Comparison of ENCODE assay signal across 8 cellular contexts in genomic region chr2:54329482-54330225, GRCh38.
DNase-seq lines count a peak whose midpoint lies in the region; ATAC-seq, FAIRE-seq and TF ChIP-seq lines count a peak whose summit lies in the region.

No MANE protein-coding gene starts in this region.

- no peak overlapping the region for H3K27ac Mint-ChIP-seq in CD14-positive monocyte

- FAIRE-seq in GM12878 (lab: Jason Lieb, UNC): no peak

- TF ChIP-seq POLR2A in GM12878 (IDR thresholded peaks at IDR 0.05; ENCODE audit: low read depth, low read length): no peak
- no peak for TF ChIP-seq POLR2A in right lobe of liver (IDR thresholded peaks at IDR 0.05)

- SMC1A ChIA-PET in GM12878 (lab: Charles Lee; ENCODE audit: uncharacterized antibody, unreplicated experiment): interaction anchor here (0.6 to 1.0 kb wide), 3 partner anchors 163 to 464 kb away, joined by 3 read pairs; no protein-coding TSS in a partner anchor

- in situ Hi-C loops in GM12878 (cut with MboI): no loop called here
- in situ Hi-C loops in GM13976 (cut with MboI; ENCODE audit: low sequenced_read_pairs, unreplicated experiment): no loop called here

- H3K9ac ChIP-seq in KMS-11 (peak overlapping the region; percentile 33; the same call in 1 of the 2 replicates), GM12878 (ENCODE audit: control insufficient read depth, insufficient read depth, low read length) (no peak overlapping the region)

- CTCF ChIA-PET in GM12878 (lab: Yijun Ruan, JAX): interaction anchor here (1.1 kb wide), 1 partner anchor 121 kb away, joined by 3 read pairs; no protein-coding TSS in a partner anchor

- H3K4me2 ChIP-seq in KMS-11: peak overlapping the region; percentile 92
- H3K4me2 ChIP-seq in GM12878 (ENCODE audit: control insufficient read depth, insufficient read depth): peak overlapping the region; percentile 98

- H3K4me1 Mint-ChIP-seq in CD14-positive monocyte: peaks cover 16% of the 10 kb centered on the region

- H3K27me3 ChIP-seq in KMS-11 (ENCODE audit: insufficient read depth, low read depth) (no peaks in the 10 kb centered on the region), GM12878 (replicated peaks in 1 of 2; ENCODE audit: control insufficient read depth in 2 of 2, insufficient read depth in 2 of 2, low read length in 1 of 2) (peaks cover 0 to 7% of the 10 kb centered on the region in 2 experiments; a peak in 3 of 4 replicates), right lobe of liver (no peaks in the 10 kb centered on the region)

- TF ChIP-seq EP300 in GM12878 (IDR thresholded peaks at IDR 0.05; ENCODE audit: borderline replicate concordance in 1 of 2, control insufficient read depth in 1 of 2, low read depth in 2 of 2, low read length in 2 of 2): no peak

- H4K20me1 ChIP-seq in KMS-11 (ENCODE audit: insufficient read depth): no peaks in the 10 kb centered on the region
- no peaks in the 10 kb centered on the region for H4K20me1 ChIP-seq in GM12878 (ENCODE audit: control insufficient read depth, insufficient read depth)

- TF ChIP-seq RAD21 in GM12878 (IDR thresholded peaks at IDR 0.05; ENCODE audit: insufficient read depth, low read depth, low read length): no peak

- H3K4me3 ChIP-seq in KMS-11 (IDR thresholded peaks at IDR 0.05; ENCODE audit: insufficient read depth, low read depth, low read length): no peak overlapping the region
- H3K4me3 ChIP-seq in GM12878: no peak overlapping the region
- peak overlapping the region; percentile 24 to 62 (median 62) for H3K4me3 ChIP-seq in right lobe of liver
- peak overlapping the region; percentile 42 for H3K4me3 ChIP-seq in urinary bladder (ENCODE audit: low read depth, low read length)

- H3K4me1 ChIP-seq in KMS-11 (ENCODE audit: low read depth, poor library complexity, severe bottlenecking) (peaks cover 17% of the 10 kb centered on the region), GM12878 (ENCODE audit: control insufficient read depth, insufficient read depth, low read length) (peaks cover 10% of the 10 kb centered on the region), right lobe of liver (peaks cover 0 to 4% (median 0%) of the 10 kb centered on the region in 4 donors), urinary bladder (ENCODE audit: insufficient read depth) (no peaks in the 10 kb centered on the region)

- peaks cover under 1 to 14% (median 9%) of the 10 kb centered on the region in 7 donors for H3K9me3 Mint-ChIP-seq in CD14-positive monocyte

- H2AFZ ChIP-seq in KMS-11 (ENCODE audit: low read depth): peak overlapping the region; percentile 97
- H2AFZ ChIP-seq in GM12878 (ENCODE audit: control insufficient read depth, low read depth, low read length): peak overlapping the region; percentile 95

- H3K27ac ChIP-seq in KMS-11 (no peak overlapping the region), GM12878 (ENCODE audit: control insufficient read depth, insufficient read depth) (no peak overlapping the region), right lobe of liver (peak overlapping the region; percentile 28 to 58 (median 29)), urinary bladder (ENCODE audit: low read depth) (no peak overlapping the region)

- TF ChIP-seq CTCF in CD14-positive monocyte (IDR thresholded peaks at IDR 0.05) (no peak), KMS-11 (conservative IDR thresholded peaks at IDR 0.05; ENCODE audit: low read depth, low read length) (no peak), GM12878 (IDR thresholded peaks at IDR 0.05 in 2 of 3, conservative IDR thresholded peaks at IDR 0.05 in 1 of 3; ENCODE audit: control insufficient read depth in 2 of 3, extremely low read depth in 1 of 3, insufficient read depth in 1 of 3, low read depth in 3 of 3, low read length in 3 of 3) (no peak), right lobe of liver (IDR thresholded peaks at IDR 0.05) (no peak), GM13976 (IDR thresholded peaks at IDR 0.05; ENCODE audit: borderline replicate concordance, control extremely low read depth, extremely low read depth, insufficient read depth, missing control alignments) (no peak)

- no TSS peak for BruUV-seq in GM12878 (replicated peaks; lab: Mats Ljungman, UMichigan)

- H3K79me2 ChIP-seq in KMS-11 (ENCODE audit: insufficient read depth, low read depth): no peaks in the 10 kb centered on the region
- H3K79me2 ChIP-seq in GM12878 (ENCODE audit: control insufficient read depth, insufficient read depth, low read length): no peaks in the 10 kb centered on the region

- ATAC-seq in GM12878 (no peak), right lobe of liver (peak in 1 of 4 donors; percentile 34)

- RAD21 ChIA-PET in GM12878 (lab: Charles Lee; ENCODE audit: unreplicated experiment): no interaction called here

- POLR2A ChIA-PET in GM12878 (lab: Charles Lee): no interaction called here

- H3K36me3 Mint-ChIP-seq in CD14-positive monocyte: no peaks in the 10 kb centered on the region

- peaks cover 26 to 40% (median 34%) of the 10 kb centered on the region in 3 donors for H3K27me3 Mint-ChIP-seq in CD14-positive monocyte (ENCODE audit: low read depth in 3 of 3)

- DNase-seq in CD14-positive monocyte (ENCODE audit: low spot score): no peak
- no peak for DNase-seq in GM12878 (ENCODE audit: low read depth, low spot score)
- DNase-seq in right lobe of liver: no peak
- no peak for DNase-seq in globus pallidus (ENCODE audit: low spot score)
- DNase-seq in GM13976 (ENCODE audit: low spot score): no peak
- DNase-seq in SW 1271 (lab: John Stamatoyannopoulos, UW): no peak

- 70% methylated on average over 6 of the region's 6 CpGs for WGBS in GM12878 (ENCODE audit: insufficient coverage, insufficient replicate concordance, low lambda C conversion rate, missing lambda C conversion rate)
- WGBS in right lobe of liver (ENCODE audit: insufficient coverage, low coverage, low lambda C conversion rate, missing lambda C conversion rate): 34% methylated on average over 6 of the region's 6 CpGs
- WGBS in urinary bladder: 22% methylated on average over 6 of the region's 6 CpGs

- H3K36me3 ChIP-seq in KMS-11 (ENCODE audit: insufficient read depth) (no peaks in the 10 kb centered on the region), GM12878 (ENCODE audit: control insufficient read depth in 2 of 2, insufficient read depth in 2 of 2, low read length in 1 of 2) (no peaks in the 10 kb centered on the region), right lobe of liver (no peaks in the 10 kb centered on the region), urinary bladder (ENCODE audit: insufficient read depth) (no peaks in the 10 kb centered on the region)

- peak overlapping the region; percentile 78 to 93 for H3K4me3 Mint-ChIP-seq in CD14-positive monocyte

- intact Hi-C loops in CD14-positive monocyte (cut with micrococcal nuclease) (no loop called here), GM12878 (cut with micrococcal nuclease; ENCODE audit: unreplicated experiment) (no loop called here), right lobe of liver (cut with DNase I) (no loop called here)

- H3K9me3 ChIP-seq in GM12878 (replicated peaks; ENCODE audit: control insufficient read depth, insufficient read depth, low read length) (no peaks in the 10 kb centered on the region; the same call in 2 of the 3 replicates), right lobe of liver (no peaks in the 10 kb centered on the region)

TF ChIP-seq in GM12878, 131 proteins besides CTCF, POLR2A, EP300 and RAD21:
- TF ChIP-seq BHLHE40 (IDR thresholded peaks at IDR 0.05; ENCODE audit: borderline replicate concordance in 1 of 2, low read depth in 2 of 2, low read length in 1 of 2): no peak
- no peak for TF ChIP-seq ESRRA (IDR thresholded peaks at IDR 0.05; ENCODE audit: low read length)
- TF ChIP-seq MYB (IDR thresholded peaks at IDR 0.05; ENCODE audit: borderline replicate concordance, low read depth, low read length): no peak
- TF ChIP-seq CREM (IDR thresholded peaks at IDR 0.05; ENCODE audit: low read depth): no peak
- TF ChIP-seq, protein P1, sequence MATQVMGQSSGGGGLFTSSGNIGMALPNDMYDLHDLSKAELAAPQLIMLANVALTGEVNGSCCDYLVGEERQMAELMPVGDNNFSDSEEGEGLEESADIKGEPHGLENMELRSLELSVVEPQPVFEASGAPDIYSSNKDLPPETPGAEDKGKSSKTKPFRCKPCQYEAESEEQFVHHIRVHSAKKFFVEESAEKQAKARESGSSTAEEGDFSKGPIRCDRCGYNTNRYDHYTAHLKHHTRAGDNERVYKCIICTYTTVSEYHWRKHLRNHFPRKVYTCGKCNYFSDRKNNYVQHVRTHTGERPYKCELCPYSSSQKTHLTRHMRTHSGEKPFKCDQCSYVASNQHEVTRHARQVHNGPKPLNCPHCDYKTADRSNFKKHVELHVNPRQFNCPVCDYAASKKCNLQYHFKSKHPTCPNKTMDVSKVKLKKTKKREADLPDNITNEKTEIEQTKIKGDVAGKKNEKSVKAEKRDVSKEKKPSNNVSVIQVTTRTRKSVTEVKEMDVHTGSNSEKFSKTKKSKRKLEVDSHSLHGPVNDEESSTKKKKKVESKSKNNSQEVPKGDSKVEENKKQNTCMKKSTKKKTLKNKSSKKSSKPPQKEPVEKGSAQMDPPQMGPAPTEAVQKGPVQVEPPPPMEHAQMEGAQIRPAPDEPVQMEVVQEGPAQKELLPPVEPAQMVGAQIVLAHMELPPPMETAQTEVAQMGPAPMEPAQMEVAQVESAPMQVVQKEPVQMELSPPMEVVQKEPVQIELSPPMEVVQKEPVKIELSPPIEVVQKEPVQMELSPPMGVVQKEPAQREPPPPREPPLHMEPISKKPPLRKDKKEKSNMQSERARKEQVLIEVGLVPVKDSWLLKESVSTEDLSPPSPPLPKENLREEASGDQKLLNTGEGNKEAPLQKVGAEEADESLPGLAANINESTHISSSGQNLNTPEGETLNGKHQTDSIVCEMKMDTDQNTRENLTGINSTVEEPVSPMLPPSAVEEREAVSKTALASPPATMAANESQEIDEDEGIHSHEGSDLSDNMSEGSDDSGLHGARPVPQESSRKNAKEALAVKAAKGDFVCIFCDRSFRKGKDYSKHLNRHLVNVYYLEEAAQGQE (IDR thresholded peaks at IDR 0.05; ENCODE audit: low read depth, low read length): no peak
- TF ChIP-seq SP1 (IDR thresholded peaks at IDR 0.05; ENCODE audit: low read depth, low read length): no peak
- TF ChIP-seq BMI1 (IDR thresholded peaks at IDR 0.05; ENCODE audit: borderline replicate concordance): no peak
- TF ChIP-seq HDGF (IDR thresholded peaks at IDR 0.05): no peak
- no peak for TF ChIP-seq FOXM1 (IDR thresholded peaks at IDR 0.05; ENCODE audit: low read depth, low read length)
- no peak for TF ChIP-seq MXI1 (IDR thresholded peaks at IDR 0.05; ENCODE audit: low read depth, low read length)
- no peak for TF ChIP-seq SMAD1 (IDR thresholded peaks at IDR 0.05; ENCODE audit: low read depth, partially characterized antibody)
- no peak for TF ChIP-seq KLF5 (IDR thresholded peaks at IDR 0.05; ENCODE audit: partially characterized antibody)
- TF ChIP-seq NRF1 (conservative IDR thresholded peaks at IDR 0.05; ENCODE audit: low read depth, low read length): no peak

Comparison
In these comparisons a context has a peak if more than half of its experiments do, and no peak if none do; other contexts are left out.
1. H3K27ac ChIP-seq: peak in right lobe of liver (3 of 3); none in KMS-11 (single experiment), GM12878 (single experiment) and urinary bladder (single experiment).
2. H3K4me3 ChIP-seq: peak in right lobe of liver (3 of 3) and urinary bladder (single experiment); none in KMS-11 (single experiment) and GM12878 (single experiment).